10 cellular contexts compared by ENCODE assay signal in the genomic region with DNA sequence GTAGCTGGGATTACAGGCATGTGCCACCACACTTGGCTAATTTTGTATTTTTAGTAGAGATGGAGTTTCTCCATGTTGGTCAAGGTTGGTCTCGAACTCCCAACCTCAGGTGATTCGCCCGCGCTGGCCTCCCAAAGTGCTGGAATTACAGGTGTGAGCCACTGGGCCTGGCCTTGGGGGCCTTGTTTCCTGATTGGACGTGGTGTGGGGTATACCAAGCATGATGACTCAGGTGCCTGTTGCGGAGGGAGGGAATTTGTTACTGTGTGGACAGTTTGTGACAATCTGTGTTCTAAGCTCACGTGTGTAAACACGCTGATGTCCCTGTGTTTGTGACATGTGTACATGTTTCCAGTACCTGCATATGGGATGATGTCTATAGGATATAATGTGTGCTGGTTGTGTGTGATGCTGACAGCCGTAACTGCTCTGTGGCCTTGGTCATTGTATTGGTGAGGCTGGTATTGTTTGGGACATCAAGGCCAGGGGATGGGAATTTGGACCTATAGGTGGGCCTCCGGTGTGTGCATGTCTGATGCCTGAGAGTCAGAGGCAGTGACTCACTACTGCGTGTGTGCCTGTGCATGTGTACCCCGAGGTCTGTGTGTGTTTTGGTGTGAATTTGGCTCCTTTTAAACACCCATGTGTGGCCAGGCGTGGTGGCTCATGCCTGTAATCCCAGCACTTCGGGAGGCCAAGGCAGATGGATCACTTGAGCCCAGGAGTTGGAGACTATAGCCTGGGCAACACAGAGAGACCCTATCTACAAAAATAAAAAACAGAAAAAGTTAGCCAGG. TPM values are rescaled to one million over a fixed set of nuclear protein-coding genes. Genes with fewer than 3 reads are reported as not detected.
DNase-seq lines count a peak whose midpoint lies in the region; ATAC-seq and TF ChIP-seq lines count a peak whose summit lies in the region.
"Had no signal": no experiment of that assay in that cellular context is flagged by ENCODE, and none has a peak within 500 bp of the region (broad histone marks: within the 10 kb centered on the region; RNA-seq: fewer than 3 reads in every experiment).

No MANE protein-coding gene starts in this region.

- peak overlapping the region; percentile 91 for H3K4me3 ChIP-seq in CD8-positive, alpha-beta T cell (ENCODE audit: low read depth, low read length)
- peak overlapping the region in 1 of 2 experiments; percentile 72; a peak in 2 of 4 replicates for H3K4me3 ChIP-seq in Panc1 (ENCODE audit: low read depth in 2 of 2, low read length in 2 of 2)

- CTCF ChIA-PET in CD8-positive, alpha-beta T cell (lab: Charles Lee): interaction anchor here (0.6 to 3.8 kb wide), 10 partner anchors 9 to 134 kb away, joined by 3 to 14 read pairs (median 6); partner anchors contain the start of gene RAB4B
- CTCF ChIA-PET in Panc1 (lab: Charles Lee): interaction anchor here (0.6 kb wide), 2 partner anchors 10 to 467 kb away, joined by 3 to 6 read pairs; no protein-coding TSS in a partner anchor

- POLR2A ChIA-PET in CD8-positive, alpha-beta T cell (lab: Charles Lee): interaction anchor here (0.6 to 4.0 kb wide), 7 partner anchors 10 to 467 kb away, joined by 3 to 75 read pairs (median 4); partner anchors contain the start of genes ACTMAP, HNRNPUL1, RAB4B and SNRPA
- POLR2A ChIA-PET in Panc1 (lab: Charles Lee): interaction anchor here (0.6 kb wide), 1 partner anchor 66 kb away, joined by 10 read pairs; no protein-coding TSS in a partner anchor

- no peaks in the 10 kb centered on the region for H3K9me3 Mint-ChIP-seq in CD8-positive, alpha-beta T cell
- H3K9me3 Mint-ChIP-seq in endothelial cell (ENCODE audit: unreplicated experiment) (no peaks in the 10 kb centered on the region), progenitor cell of endocrine pancreas (ENCODE audit: low read depth) (no peaks in the 10 kb centered on the region)

- in situ Hi-C loops in Panc1 (cut with HindIII; ENCODE audit: low pct_unique_long_range_greater_than_20kb, low sequenced_read_pairs): no loop called here

- peak overlapping the region; percentile 97 for H3K27ac ChIP-seq in CD8-positive, alpha-beta T cell (ENCODE audit: low read depth, low read length)
- peak overlapping the region; percentile 81 for H3K27ac ChIP-seq in Panc1 (ENCODE audit: low read length)

- intact Hi-C loops in CD8-positive, alpha-beta T cell (cut with DNase I, micrococcal nuclease): loop anchor here in 1 of 2 experiments (5.0 kb wide), 1 partner anchor 465 kb away; the partner anchor contains the start of gene HNRNPUL1
- intact Hi-C loops in Panc1 (cut with micrococcal nuclease; ENCODE audit: unreplicated experiment): no loop called here

- H3K36me3 ChIP-seq in CD8-positive, alpha-beta T cell (ENCODE audit: insufficient read depth, low read length): no peaks in the 10 kb centered on the region
- peaks cover 2% of the 10 kb centered on the region; the same call in 1 of the 2 replicates for H3K36me3 ChIP-seq in Panc1 (ENCODE audit: control insufficient read depth, insufficient read depth, low read length)

- H3K27me3 ChIP-seq in CD8-positive, alpha-beta T cell (ENCODE audit: insufficient read depth, low read length): no peaks in the 10 kb centered on the region
- H3K27me3 ChIP-seq in Panc1 (ENCODE audit: control insufficient read depth, insufficient read depth, low read length): no peaks in the 10 kb centered on the region

- DNase-seq in CD8-positive, alpha-beta T cell: no peak
- DNase-seq in Panc1 (ENCODE audit: low read depth, low spot score): no peak
- no peak for DNase-seq in endothelial cell (ENCODE audit: low spot score)
- DNase-seq in progenitor cell of endocrine pancreas (ENCODE audit: low spot score, unreplicated experiment): no peak
- DNase-seq in DMS53 (lab: John Stamatoyannopoulos, UW): no peak
- no peak for DNase-seq in NCI-H774 (lab: John Stamatoyannopoulos, UW)
- DNase-seq in NOMO-1 (lab: John Stamatoyannopoulos, UW; ENCODE audit: unreplicated experiment in 2 of 2): no peak
- DNase-seq: NCI-H1694 had no signal

- BruUV-seq in Panc1 (replicated peaks; lab: Mats Ljungman, UMichigan): no TSS peak

- H3K27me3 Mint-ChIP-seq in CD8-positive, alpha-beta T cell (ENCODE audit: low read depth): no peaks in the 10 kb centered on the region
- H3K27me3 Mint-ChIP-seq in endothelial cell (ENCODE audit: unreplicated experiment) (peaks cover 9% of the 10 kb centered on the region), progenitor cell of endocrine pancreas (no peaks in the 10 kb centered on the region)

- H3K4me3 Mint-ChIP-seq in CD8-positive, alpha-beta T cell: peak overlapping the region; percentile 98
- H3K4me3 Mint-ChIP-seq in endothelial cell (ENCODE audit: unreplicated experiment) (peak overlapping the region; percentile 84), progenitor cell of endocrine pancreas (ENCODE audit: low read depth) (peak overlapping the region; percentile 10)

- peaks cover 34% of the 10 kb centered on the region for H3K4me1 ChIP-seq in CD8-positive, alpha-beta T cell (ENCODE audit: insufficient read depth, low read length)
- peaks cover 16% of the 10 kb centered on the region for H3K4me1 ChIP-seq in Panc1 (ENCODE audit: control insufficient read depth, insufficient read depth, low read length)

- TF ChIP-seq CTCF in CD8-positive, alpha-beta T cell (IDR thresholded peaks at IDR 0.05): no peak
- TF ChIP-seq CTCF in Panc1 (IDR thresholded peaks at IDR 0.05) (no peak), endothelial cell (IDR thresholded peaks at IDR 0.05; ENCODE audit: unreplicated experiment) (no peak), progenitor cell of endocrine pancreas (IDR thresholded peaks at IDR 0.05; ENCODE audit: unreplicated experiment) (no peak)

- H3K4me1 Mint-ChIP-seq in CD8-positive, alpha-beta T cell (ENCODE audit: low read depth): peaks cover 42% of the 10 kb centered on the region
- peaks cover 26% of the 10 kb centered on the region for H3K4me1 Mint-ChIP-seq in endothelial cell (ENCODE audit: unreplicated experiment)
- peaks cover 23% of the 10 kb centered on the region for H3K4me1 Mint-ChIP-seq in progenitor cell of endocrine pancreas (ENCODE audit: low read depth)

- H3K36me3 Mint-ChIP-seq in CD8-positive, alpha-beta T cell: peaks cover 44% of the 10 kb centered on the region
- H3K36me3 Mint-ChIP-seq in endothelial cell (ENCODE audit: low read depth, unreplicated experiment) (peaks cover 17% of the 10 kb centered on the region), progenitor cell of endocrine pancreas (ENCODE audit: insufficient read depth) (peaks cover 5% of the 10 kb centered on the region)

- H3K27ac Mint-ChIP-seq in CD8-positive, alpha-beta T cell: peak overlapping the region; percentile 97
- H3K27ac Mint-ChIP-seq in endothelial cell (ENCODE audit: unreplicated experiment): peak overlapping the region; percentile 70
- H3K27ac Mint-ChIP-seq in progenitor cell of endocrine pancreas: peak overlapping the region; percentile 99

- no peak for ATAC-seq in CD8-positive, alpha-beta T cell
- ATAC-seq in Panc1 (no peak), GM21423 (IDR thresholded peaks at IDR 0.05; ENCODE audit: unreplicated experiment) (no peak)

- H3K9me3 ChIP-seq in CD8-positive, alpha-beta T cell (ENCODE audit: low read length): no peaks in the 10 kb centered on the region
- no peaks in the 10 kb centered on the region for H3K9me3 ChIP-seq in Panc1 (ENCODE audit: control insufficient read depth, insufficient read depth, low read depth, low read length)

RNA-seq across cellular contexts. Expression of gene EGLN2, which starts 1.6 kb away (rescaled TPM):
- total RNA-seq in CD8-positive, alpha-beta T cell: 100 to 1,000 TPM; 137 to 138 TPM
- 115 TPM for total RNA-seq in Panc1 (2021; ENCODE audit: unreplicated experiment)
- polyA plus RNA-seq in Panc1 (2012; ENCODE audit: insufficient read length): 127 TPM
- 146 TPM for total RNA-seq in endothelial cell (ENCODE audit: unreplicated experiment)
- total RNA-seq in progenitor cell of endocrine pancreas: 107 and 110 TPM in 2 replicates

RNA-seq across cellular contexts. Expression of gene RAB4B, which starts 19.3 kb away (rescaled TPM):
- total RNA-seq in CD8-positive, alpha-beta T cell: 10 to 100 TPM; 19.9 to 21.3 TPM
- total RNA-seq in Panc1 (2021; ENCODE audit: unreplicated experiment): 24.8 TPM
- polyA plus RNA-seq in Panc1 (2012; ENCODE audit: insufficient read length): 39.6 TPM
- 29.2 TPM for total RNA-seq in endothelial cell (ENCODE audit: unreplicated experiment)
- 20.7 and 21.5 TPM in 2 replicates for total RNA-seq in progenitor cell of endocrine pancreas

RNA-seq across cellular contexts. Expression of gene MIA, which starts 22.0 kb away (rescaled TPM):
- total RNA-seq in CD8-positive, alpha-beta T cell: not detected
- total RNA-seq in Panc1 (2021; ENCODE audit: unreplicated experiment) (2.2 TPM), endothelial cell (ENCODE audit: unreplicated experiment) (not detected), progenitor cell of endocrine pancreas (4.6 and 8.5 TPM in 2 replicates)
- polyA plus RNA-seq in Panc1 (2012; ENCODE audit: insufficient read length): 1.4 TPM
- total RNA-seq: fibroblast of villous mesenchyme had no signal

RNA-seq across cellular contexts. Expression of gene SNRPA, which starts 46.4 kb away (rescaled TPM):
- total RNA-seq in CD8-positive, alpha-beta T cell: 10 to 100 TPM; 68.3 to 88.2 TPM
- total RNA-seq in Panc1 (2021; ENCODE audit: unreplicated experiment): 104 TPM
- 96.6 TPM for polyA plus RNA-seq in Panc1 (2012; ENCODE audit: insufficient read length)
- total RNA-seq in endothelial cell (ENCODE audit: unreplicated experiment): 101 TPM
- 111 and 126 TPM in 2 replicates for total RNA-seq in progenitor cell of endocrine pancreas

RNA-seq across cellular contexts. Expression of gene ACTMAP, which starts 47.1 kb away (rescaled TPM):
- total RNA-seq in CD8-positive, alpha-beta T cell: 1 to 10 TPM; 3.5 to 3.8 TPM
- total RNA-seq in Panc1 (2021; ENCODE audit: unreplicated experiment): 5.5 TPM
- 8.5 TPM for polyA plus RNA-seq in Panc1 (2012; ENCODE audit: insufficient read length)
- 24.6 TPM for total RNA-seq in endothelial cell (ENCODE audit: unreplicated experiment)
- 21.1 and 22.5 TPM in 2 replicates for total RNA-seq in progenitor cell of endocrine pancreas

Comparison
In these comparisons a context has a peak if more than half of its experiments do, and no peak if none do; other contexts are left out.
1. H3K4me3 Mint-ChIP-seq: peak in every context shown above with its lines; median percentile 98 in CD8-positive, alpha-beta T cell; 84 in endothelial cell; 10 in progenitor cell of endocrine pancreas.